Comparison of ENCODE assay signal across 1 cellular context in the genomic region with DNA sequence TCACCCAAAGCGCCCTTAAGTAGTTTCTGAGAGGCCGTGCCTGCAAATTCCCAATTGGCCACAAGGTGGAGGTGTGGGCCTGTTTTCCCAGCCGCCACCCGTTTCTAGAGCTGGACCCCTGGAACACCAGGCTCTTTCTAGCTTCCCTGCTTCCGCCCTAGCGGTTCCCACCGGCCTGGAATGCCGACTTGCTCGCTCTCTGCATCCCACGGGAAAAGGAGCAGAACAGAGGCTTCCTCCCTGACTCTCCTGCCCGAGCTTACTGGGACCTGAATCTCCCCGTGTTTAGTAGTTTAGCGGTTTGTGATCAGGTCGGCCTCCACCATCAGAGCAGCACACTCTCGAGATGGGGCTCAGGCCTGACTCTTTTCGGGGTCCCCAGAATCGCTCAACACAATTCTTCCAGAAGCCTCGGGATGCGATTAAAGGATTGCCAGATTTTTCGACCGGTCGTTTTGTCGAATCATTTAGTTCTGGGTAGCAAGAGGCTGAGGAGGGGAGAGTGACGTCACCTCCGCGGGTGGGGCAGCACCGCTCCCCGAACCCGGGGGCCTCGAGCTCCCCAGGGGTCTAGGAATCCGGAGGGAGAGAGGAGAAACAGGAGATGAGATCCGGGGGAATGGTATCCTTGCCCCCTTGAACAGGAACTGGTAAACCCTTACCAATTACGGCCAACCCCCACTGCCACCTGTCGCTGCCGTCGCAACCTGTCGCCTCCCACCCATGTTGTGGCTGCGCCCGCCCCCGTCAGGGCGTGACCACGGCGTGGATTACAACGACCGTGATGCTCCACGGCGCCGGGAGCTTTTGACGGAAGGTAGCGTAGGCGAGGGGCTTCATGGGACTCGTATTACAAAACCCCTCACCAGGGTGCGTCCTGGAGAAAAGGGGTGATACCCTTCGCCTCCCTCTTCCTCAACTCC.
TF ChIP-seq lines count a peak whose summit lies in the region.

No MANE protein-coding gene starts in this region.

TF ChIP-seq in GM12878, 131 proteins besides CTCF, POLR2A, EP300 and RAD21 (continued from another document):
- TF ChIP-seq SREBF1 (IDR thresholded peaks at IDR 0.05; ENCODE audit: low read length) (no peak), BHLHE40 (IDR thresholded peaks at IDR 0.05; ENCODE audit: borderline replicate concordance in 1 of 2, low read depth in 2 of 2, low read length in 1 of 2) (peak; percentile 28 to 73; a peak in 2 of 4 replicates), NFYA (IDR thresholded peaks at IDR 0.05; ENCODE audit: borderline replicate concordance, low read depth, low read length) (no peak), RUNX3 (IDR thresholded peaks at IDR 0.05; ENCODE audit: low read length) (peak; percentile 71), CREB1 (IDR thresholded peaks at IDR 0.05; ENCODE audit: low read depth) (peak; percentile 57), CBX3 (IDR thresholded peaks at IDR 0.05; ENCODE audit: borderline replicate concordance, low read depth) (no peak), SMAD5 (IDR thresholded peaks at IDR 0.05; ENCODE audit: low read depth) (no peak; the same call in 1 of the 2 replicates), ZZZ3 (IDR thresholded peaks at IDR 0.05; ENCODE audit: control insufficient read depth, insufficient read length, low read depth) (no peak), ZNF274 (IDR thresholded peaks at IDR 0.05; ENCODE audit: insufficient read depth, insufficient read length) (no peak), IKZF2 (IDR thresholded peaks at IDR 0.05) (peak; percentile 90 to 92), NFIC (IDR thresholded peaks at IDR 0.05; ENCODE audit: low read depth, low read length) (no peak), CHD4 (IDR thresholded peaks at IDR 0.05) (no peak), GATAD2B (conservative IDR thresholded peaks at IDR 0.05; ENCODE audit: low read depth) (peak; percentile 83), LARP7 (IDR thresholded peaks at IDR 0.05) (0 out of 2 replicates have a peak, but pooled peaks have one; percentile 29), EED (IDR thresholded peaks at IDR 0.05; ENCODE audit: low read depth) (peak; percentile 86), ZNF24 (IDR thresholded peaks at IDR 0.05) (no peak), YBX1 (IDR thresholded peaks at IDR 0.05) (no peak), MEF2A (IDR thresholded peaks at IDR 0.05; ENCODE audit: insufficient read depth, low read depth, low read length) (0 out of 2 replicates have a peak, but pooled peaks have one; percentile 4), RELA (IDR thresholded peaks at IDR 0.05; ENCODE audit: borderline replicate concordance, partially characterized antibody) (no peak), SRF (IDR thresholded peaks at IDR 0.05; ENCODE audit: low read depth in 2 of 2, low read length in 2 of 2) (no peak), SREBF2 (IDR thresholded peaks at IDR 0.05; ENCODE audit: low read length) (no peak), NR2C2 (IDR thresholded peaks at IDR 0.05; ENCODE audit: borderline replicate concordance, control insufficient read depth, insufficient read length, low read depth) (no peak), MTA3 (IDR thresholded peaks at IDR 0.05; ENCODE audit: borderline replicate concordance, low read length) (0 out of 2 replicates have a peak, but pooled peaks have one; percentile 21), CEBPB (IDR thresholded peaks at IDR 0.05; ENCODE audit: borderline replicate concordance in 1 of 2, low read depth in 2 of 2, low read length in 2 of 2) (no peak)
- TF ChIP-seq, protein P1, sequence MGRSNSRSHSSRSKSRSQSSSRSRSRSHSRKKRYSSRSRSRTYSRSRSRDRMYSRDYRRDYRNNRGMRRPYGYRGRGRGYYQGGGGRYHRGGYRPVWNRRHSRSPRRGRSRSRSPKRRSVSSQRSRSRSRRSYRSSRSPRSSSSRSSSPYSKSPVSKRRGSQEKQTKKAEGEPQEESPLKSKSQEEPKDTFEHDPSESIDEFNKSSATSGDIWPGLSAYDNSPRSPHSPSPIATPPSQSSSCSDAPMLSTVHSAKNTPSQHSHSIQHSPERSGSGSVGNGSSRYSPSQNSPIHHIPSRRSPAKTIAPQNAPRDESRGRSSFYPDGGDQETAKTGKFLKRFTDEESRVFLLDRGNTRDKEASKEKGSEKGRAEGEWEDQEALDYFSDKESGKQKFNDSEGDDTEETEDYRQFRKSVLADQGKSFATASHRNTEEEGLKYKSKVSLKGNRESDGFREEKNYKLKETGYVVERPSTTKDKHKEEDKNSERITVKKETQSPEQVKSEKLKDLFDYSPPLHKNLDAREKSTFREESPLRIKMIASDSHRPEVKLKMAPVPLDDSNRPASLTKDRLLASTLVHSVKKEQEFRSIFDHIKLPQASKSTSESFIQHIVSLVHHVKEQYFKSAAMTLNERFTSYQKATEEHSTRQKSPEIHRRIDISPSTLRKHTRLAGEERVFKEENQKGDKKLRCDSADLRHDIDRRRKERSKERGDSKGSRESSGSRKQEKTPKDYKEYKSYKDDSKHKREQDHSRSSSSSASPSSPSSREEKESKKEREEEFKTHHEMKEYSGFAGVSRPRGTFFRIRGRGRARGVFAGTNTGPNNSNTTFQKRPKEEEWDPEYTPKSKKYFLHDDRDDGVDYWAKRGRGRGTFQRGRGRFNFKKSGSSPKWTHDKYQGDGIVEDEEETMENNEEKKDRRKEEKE (IDR thresholded peaks at IDR 0.05), result no peak
- TF ChIP-seq, protein P2, sequence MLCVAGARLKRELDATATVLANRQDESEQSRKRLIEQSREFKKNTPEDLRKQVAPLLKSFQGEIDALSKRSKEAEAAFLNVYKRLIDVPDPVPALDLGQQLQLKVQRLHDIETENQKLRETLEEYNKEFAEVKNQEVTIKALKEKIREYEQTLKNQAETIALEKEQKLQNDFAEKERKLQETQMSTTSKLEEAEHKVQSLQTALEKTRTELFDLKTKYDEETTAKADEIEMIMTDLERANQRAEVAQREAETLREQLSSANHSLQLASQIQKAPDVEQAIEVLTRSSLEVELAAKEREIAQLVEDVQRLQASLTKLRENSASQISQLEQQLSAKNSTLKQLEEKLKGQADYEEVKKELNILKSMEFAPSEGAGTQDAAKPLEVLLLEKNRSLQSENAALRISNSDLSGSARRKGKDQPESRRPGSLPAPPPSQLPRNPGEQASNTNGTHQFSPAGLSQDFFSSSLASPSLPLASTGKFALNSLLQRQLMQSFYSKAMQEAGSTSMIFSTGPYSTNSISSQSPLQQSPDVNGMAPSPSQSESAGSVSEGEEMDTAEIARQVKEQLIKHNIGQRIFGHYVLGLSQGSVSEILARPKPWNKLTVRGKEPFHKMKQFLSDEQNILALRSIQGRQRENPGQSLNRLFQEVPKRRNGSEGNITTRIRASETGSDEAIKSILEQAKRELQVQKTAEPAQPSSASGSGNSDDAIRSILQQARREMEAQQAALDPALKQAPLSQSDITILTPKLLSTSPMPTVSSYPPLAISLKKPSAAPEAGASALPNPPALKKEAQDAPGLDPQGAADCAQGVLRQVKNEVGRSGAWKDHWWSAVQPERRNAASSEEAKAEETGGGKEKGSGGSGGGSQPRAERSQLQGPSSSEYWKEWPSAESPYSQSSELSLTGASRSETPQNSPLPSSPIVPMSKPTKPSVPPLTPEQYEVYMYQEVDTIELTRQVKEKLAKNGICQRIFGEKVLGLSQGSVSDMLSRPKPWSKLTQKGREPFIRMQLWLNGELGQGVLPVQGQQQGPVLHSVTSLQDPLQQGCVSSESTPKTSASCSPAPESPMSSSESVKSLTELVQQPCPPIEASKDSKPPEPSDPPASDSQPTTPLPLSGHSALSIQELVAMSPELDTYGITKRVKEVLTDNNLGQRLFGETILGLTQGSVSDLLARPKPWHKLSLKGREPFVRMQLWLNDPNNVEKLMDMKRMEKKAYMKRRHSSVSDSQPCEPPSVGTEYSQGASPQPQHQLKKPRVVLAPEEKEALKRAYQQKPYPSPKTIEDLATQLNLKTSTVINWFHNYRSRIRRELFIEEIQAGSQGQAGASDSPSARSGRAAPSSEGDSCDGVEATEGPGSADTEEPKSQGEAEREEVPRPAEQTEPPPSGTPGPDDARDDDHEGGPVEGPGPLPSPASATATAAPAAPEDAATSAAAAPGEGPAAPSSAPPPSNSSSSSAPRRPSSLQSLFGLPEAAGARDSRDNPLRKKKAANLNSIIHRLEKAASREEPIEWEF (IDR thresholded peaks at IDR 0.05; ENCODE audit: insufficient replicate concordance, low read depth, low read length), result no peak
- TF ChIP-seq, protein P3, sequence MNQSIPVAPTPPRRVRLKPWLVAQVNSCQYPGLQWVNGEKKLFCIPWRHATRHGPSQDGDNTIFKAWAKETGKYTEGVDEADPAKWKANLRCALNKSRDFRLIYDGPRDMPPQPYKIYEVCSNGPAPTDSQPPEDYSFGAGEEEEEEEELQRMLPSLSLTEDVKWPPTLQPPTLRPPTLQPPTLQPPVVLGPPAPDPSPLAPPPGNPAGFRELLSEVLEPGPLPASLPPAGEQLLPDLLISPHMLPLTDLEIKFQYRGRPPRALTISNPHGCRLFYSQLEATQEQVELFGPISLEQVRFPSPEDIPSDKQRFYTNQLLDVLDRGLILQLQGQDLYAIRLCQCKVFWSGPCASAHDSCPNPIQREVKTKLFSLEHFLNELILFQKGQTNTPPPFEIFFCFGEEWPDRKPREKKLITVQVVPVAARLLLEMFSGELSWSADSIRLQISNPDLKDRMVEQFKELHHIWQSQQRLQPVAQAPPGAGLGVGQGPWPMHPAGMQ (IDR thresholded peaks at IDR 0.05; ENCODE audit: borderline replicate concordance), result no peak
- TF ChIP-seq, protein P4, sequence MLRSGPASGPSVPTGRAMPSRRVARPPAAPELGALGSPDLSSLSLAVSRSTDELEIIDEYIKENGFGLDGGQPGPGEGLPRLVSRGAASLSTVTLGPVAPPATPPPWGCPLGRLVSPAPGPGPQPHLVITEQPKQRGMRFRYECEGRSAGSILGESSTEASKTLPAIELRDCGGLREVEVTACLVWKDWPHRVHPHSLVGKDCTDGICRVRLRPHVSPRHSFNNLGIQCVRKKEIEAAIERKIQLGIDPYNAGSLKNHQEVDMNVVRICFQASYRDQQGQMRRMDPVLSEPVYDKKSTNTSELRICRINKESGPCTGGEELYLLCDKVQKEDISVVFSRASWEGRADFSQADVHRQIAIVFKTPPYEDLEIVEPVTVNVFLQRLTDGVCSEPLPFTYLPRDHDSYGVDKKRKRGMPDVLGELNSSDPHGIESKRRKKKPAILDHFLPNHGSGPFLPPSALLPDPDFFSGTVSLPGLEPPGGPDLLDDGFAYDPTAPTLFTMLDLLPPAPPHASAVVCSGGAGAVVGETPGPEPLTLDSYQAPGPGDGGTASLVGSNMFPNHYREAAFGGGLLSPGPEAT (IDR thresholded peaks at IDR 0.05; ENCODE audit: low read depth), result peak; percentile 89
- TF ChIP-seq, protein P5, sequence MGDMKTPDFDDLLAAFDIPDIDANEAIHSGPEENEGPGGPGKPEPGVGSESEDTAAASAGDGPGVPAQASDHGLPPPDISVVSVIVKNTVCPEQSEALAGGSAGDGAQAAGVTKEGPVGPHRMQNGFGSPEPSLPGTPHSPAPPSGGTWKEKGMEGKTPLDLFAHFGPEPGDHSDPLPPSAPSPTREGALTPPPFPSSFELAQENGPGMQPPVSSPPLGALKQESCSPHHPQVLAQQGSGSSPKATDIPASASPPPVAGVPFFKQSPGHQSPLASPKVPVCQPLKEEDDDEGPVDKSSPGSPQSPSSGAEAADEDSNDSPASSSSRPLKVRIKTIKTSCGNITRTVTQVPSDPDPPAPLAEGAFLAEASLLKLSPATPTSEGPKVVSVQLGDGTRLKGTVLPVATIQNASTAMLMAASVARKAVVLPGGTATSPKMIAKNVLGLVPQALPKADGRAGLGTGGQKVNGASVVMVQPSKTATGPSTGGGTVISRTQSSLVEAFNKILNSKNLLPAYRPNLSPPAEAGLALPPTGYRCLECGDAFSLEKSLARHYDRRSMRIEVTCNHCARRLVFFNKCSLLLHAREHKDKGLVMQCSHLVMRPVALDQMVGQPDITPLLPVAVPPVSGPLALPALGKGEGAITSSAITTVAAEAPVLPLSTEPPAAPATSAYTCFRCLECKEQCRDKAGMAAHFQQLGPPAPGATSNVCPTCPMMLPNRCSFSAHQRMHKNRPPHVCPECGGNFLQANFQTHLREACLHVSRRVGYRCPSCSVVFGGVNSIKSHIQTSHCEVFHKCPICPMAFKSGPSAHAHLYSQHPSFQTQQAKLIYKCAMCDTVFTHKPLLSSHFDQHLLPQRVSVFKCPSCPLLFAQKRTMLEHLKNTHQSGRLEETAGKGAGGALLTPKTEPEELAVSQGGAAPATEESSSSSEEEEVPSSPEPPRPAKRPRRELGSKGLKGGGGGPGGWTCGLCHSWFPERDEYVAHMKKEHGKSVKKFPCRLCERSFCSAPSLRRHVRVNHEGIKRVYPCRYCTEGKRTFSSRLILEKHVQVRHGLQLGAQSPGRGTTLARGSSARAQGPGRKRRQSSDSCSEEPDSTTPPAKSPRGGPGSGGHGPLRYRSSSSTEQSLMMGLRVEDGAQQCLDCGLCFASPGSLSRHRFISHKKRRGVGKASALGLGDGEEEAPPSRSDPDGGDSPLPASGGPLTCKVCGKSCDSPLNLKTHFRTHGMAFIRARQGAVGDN (IDR thresholded peaks at IDR 0.05), result peak; percentile 78
- TF ChIP-seq, protein P6, sequence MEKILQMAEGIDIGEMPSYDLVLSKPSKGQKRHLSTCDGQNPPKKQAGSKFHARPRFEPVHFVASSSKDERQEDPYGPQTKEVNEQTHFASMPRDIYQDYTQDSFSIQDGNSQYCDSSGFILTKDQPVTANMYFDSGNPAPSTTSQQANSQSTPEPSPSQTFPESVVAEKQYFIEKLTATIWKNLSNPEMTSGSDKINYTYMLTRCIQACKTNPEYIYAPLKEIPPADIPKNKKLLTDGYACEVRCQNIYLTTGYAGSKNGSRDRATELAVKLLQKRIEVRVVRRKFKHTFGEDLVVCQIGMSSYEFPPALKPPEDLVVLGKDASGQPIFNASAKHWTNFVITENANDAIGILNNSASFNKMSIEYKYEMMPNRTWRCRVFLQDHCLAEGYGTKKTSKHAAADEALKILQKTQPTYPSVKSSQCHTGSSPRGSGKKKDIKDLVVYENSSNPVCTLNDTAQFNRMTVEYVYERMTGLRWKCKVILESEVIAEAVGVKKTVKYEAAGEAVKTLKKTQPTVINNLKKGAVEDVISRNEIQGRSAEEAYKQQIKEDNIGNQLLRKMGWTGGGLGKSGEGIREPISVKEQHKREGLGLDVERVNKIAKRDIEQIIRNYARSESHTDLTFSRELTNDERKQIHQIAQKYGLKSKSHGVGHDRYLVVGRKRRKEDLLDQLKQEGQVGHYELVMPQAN (conservative IDR thresholded peaks at IDR 0.05), result no peak
